Comparison of ENCODE assay signal across 2 cellular contexts in the genomic region with DNA sequence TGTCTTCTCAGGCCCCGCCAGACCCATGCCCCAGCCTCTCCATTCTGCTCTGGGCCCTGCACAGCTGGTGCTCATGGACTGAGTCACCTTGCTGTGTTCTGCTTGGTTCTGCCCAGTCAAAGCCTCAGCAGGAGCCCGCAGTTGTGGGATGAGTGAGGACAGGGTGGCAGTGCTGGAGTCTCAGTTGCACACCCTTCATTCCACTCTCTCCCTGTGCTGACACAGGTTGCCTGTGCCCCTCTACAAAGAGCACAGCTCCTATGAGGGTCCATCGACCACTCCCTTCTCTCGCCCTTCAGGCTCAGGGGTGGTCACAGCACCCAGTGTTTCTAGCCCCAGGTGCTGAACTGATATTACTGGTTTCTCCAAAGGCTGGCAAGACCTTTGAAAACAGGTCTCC. TPM values are rescaled to one million over a fixed set of nuclear protein-coding genes. Genes with fewer than 3 reads are reported as not detected.
"Had no signal": no experiment of that assay in that cellular context is flagged by ENCODE, and none has a peak within 500 bp of the region (broad histone marks: within the 10 kb centered on the region; RNA-seq: fewer than 3 reads in every experiment).

No MANE protein-coding gene starts in this region.

RNA-seq across cellular contexts. Expression of a gene that starts 39.6 kb away (rescaled TPM):
- total RNA-seq: activated CD8-positive, alpha-beta T cell treated with anti-CD3 and anti-CD28 coated beads, Interleukin-2, amount 10 ng/mL, durations not matched to agents 7 days and 5 days; astrocyte had no signal
